Comparison of ENCODE assay signal across 16 cellular contexts in the genomic region with DNA sequence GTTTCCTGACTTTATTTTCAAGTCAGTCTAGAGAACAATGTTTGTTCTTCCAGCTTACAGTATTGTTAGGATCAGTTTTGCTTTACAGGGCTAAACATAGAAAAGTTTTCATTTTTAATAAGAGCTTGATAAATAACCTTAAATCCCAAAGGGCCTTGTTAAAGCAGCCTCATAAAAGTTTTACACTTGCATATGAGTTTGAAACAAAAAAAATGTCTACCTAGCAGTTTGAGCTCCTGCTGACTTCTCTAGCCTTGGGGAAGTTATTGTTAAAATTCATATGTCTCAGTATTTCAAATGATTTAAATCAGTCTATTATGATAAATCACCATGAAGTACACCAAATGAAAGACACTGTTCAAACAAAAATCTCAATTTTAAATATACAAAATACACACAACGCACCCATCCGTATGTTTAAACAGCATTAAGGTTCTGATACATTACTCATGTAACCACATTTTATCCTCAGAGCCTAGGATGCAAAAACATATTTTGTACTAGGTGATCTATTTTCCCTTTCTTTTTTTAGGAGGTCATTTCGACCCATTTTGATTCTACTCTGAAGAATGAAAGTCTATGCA.
DNase-seq lines count a peak whose midpoint lies in the region; ATAC-seq and TF ChIP-seq lines count a peak whose summit lies in the region.
"Had no signal": no experiment of that assay in that cellular context is flagged by ENCODE, and none has a peak within 500 bp of the region (broad histone marks: within the 10 kb centered on the region; RNA-seq: fewer than 3 reads in every experiment).

No MANE protein-coding gene starts in this region.

- peaks cover 4% of the 10 kb centered on the region for H3K9me3 Mint-ChIP-seq in osteocyte (ENCODE audit: unreplicated experiment)
- H3K9me3 Mint-ChIP-seq: CD4-positive, alpha-beta memory T cell; HFFc6 had no signal

- H3K9me3 ChIP-seq in PC-3 (ENCODE audit: low read length) (no peaks in the 10 kb centered on the region), endocrine pancreas (ENCODE audit: control insufficient read depth, low read length) (no peaks in the 10 kb centered on the region)
- no peaks in the 10 kb centered on the region for H3K9me3 ChIP-seq in effector memory CD4-positive, alpha-beta T cell (ENCODE audit: control insufficient read depth, low read length)
- H3K9me3 ChIP-seq: HAP-1 had no signal

- peak overlapping the region; percentile 56 for H3K4me2 ChIP-seq in PC-3 (ENCODE audit: low read length)

- no peaks in the 10 kb centered on the region for H3K27me3 Mint-ChIP-seq in osteocyte (ENCODE audit: unreplicated experiment)
- H3K27me3 Mint-ChIP-seq: CD4-positive, alpha-beta memory T cell had no signal

- ATAC-seq in PC-3 (peak; percentile 91), left colon (no peak)

- no peaks in the 10 kb centered on the region for H4K20me1 ChIP-seq in PC-3 (ENCODE audit: low read length)

- POLR2A ChIA-PET in PC-3 (lab: Charles Lee; ENCODE audit: unreplicated experiment), result interaction anchor here (0.6 to 0.7 kb wide), 2 partner anchors 261 to 362 kb away, joined by 3 to 10 read pairs; no protein-coding TSS in a partner anchor

- BruUV-seq in PC-3 (replicated peaks; lab: Mats Ljungman, UMichigan), result no TSS peak

- peak overlapping the region; percentile 63 for H3K27ac ChIP-seq in PC-3 (ENCODE audit: low read length)
- no peak overlapping the region for H3K27ac ChIP-seq in effector memory CD4-positive, alpha-beta T cell (ENCODE audit: insufficient read depth, low read length, poor library complexity, severe bottlenecking)

- CTCF ChIA-PET in PC-3 (lab: Charles Lee), result no interaction called here

- no peaks in the 10 kb centered on the region for H3K36me3 Mint-ChIP-seq in osteocyte (ENCODE audit: unreplicated experiment)

- H3K36me3 ChIP-seq in PC-3 (ENCODE audit: low read depth, low read length) (no peaks in the 10 kb centered on the region), endocrine pancreas (ENCODE audit: control insufficient read depth, insufficient read depth, low read length) (no peaks in the 10 kb centered on the region)
- H3K36me3 ChIP-seq in effector memory CD4-positive, alpha-beta T cell (ENCODE audit: control insufficient read depth, insufficient read depth, low read length), result no peaks in the 10 kb centered on the region
- H3K36me3 ChIP-seq: HAP-1 had no signal

- DNase-seq in NCI-H69 (lab: John Stamatoyannopoulos, UW), result peak; percentile 49
- DNase-seq in PC-3, result peak; percentile 65
- no peak for DNase-seq in osteocyte (ENCODE audit: extremely low spot score, unreplicated experiment)
- DNase-seq in effector memory CD4-positive, alpha-beta T cell, result no peak
- DNase-seq in left colon, result no peak
- DNase-seq: C1 segment of cervical spinal cord; Calu3; CD4-positive, alpha-beta memory T cell; COR-L47; DMS53; DMS79 treated with DMSO at 0.1 percent for 48 hours; GF-D8; GOT3; HFFc6 had no signal

- peak overlapping the region; percentile 72 for H3K27ac Mint-ChIP-seq in osteocyte (ENCODE audit: unreplicated experiment)
- H3K27ac Mint-ChIP-seq: CD4-positive, alpha-beta memory T cell; HFFc6 had no signal

- H3K4me3 Mint-ChIP-seq in osteocyte (ENCODE audit: unreplicated experiment), result no peak overlapping the region
- H3K4me3 Mint-ChIP-seq: CD4-positive, alpha-beta memory T cell; HFFc6 had no signal

- H2AFZ ChIP-seq in PC-3 (ENCODE audit: low read length), result no peak overlapping the region

- no peaks in the 10 kb centered on the region for H3K79me2 ChIP-seq in PC-3 (ENCODE audit: low read length)

- peaks cover 49% of the 10 kb centered on the region for H3K4me1 Mint-ChIP-seq in osteocyte (ENCODE audit: unreplicated experiment)
- H3K4me1 Mint-ChIP-seq: CD4-positive, alpha-beta memory T cell had no signal

- H3K4me3 ChIP-seq in PC-3 (ENCODE audit: low read length) (no peak overlapping the region), endocrine pancreas (ENCODE audit: control insufficient read depth, insufficient read depth, low read length) (peak overlapping the region; percentile 64)
- no peak overlapping the region for H3K4me3 ChIP-seq in effector memory CD4-positive, alpha-beta T cell (ENCODE audit: insufficient read depth, low read depth, low read length, poor library complexity, severe bottlenecking)
- H3K4me3 ChIP-seq: HAP-1 had no signal

- H3K4me1 ChIP-seq in PC-3 (ENCODE audit: insufficient read depth, low read length) (peaks cover 35% of the 10 kb centered on the region), endocrine pancreas (ENCODE audit: control insufficient read depth, insufficient read depth, low read length) (no peaks in the 10 kb centered on the region)
- H3K4me1 ChIP-seq in effector memory CD4-positive, alpha-beta T cell (ENCODE audit: control insufficient read depth, insufficient read depth, low read length, poor library complexity, severe bottlenecking), result no peaks in the 10 kb centered on the region

- no peaks in the 10 kb centered on the region for H3K9me2 ChIP-seq in PC-3 (replicated peaks; ENCODE audit: low read length)

- intact Hi-C loops in PC-3 (cut with micrococcal nuclease), result loop anchor here (2.0 to 5.0 kb wide), 3 partner anchors 30 to 116 kb away; no protein-coding TSS in a partner anchor
- intact Hi-C loops in left colon (cut with DNase I, micrococcal nuclease), result no loop called here

- TF ChIP-seq CTCF in PC-3 (conservative IDR thresholded peaks at IDR 0.05; ENCODE audit: low read depth, low read length) (no peak), osteocyte (IDR thresholded peaks at IDR 0.05) (no peak)

- H3F3A ChIP-seq in PC-3 (ENCODE audit: low read length, unreplicated experiment), result no peaks in the 10 kb centered on the region

- H3K27me3 ChIP-seq in PC-3 (ENCODE audit: low read length) (no peaks in the 10 kb centered on the region), endocrine pancreas (ENCODE audit: control insufficient read depth, insufficient read depth, low read length) (no peaks in the 10 kb centered on the region)
- H3K27me3 ChIP-seq in effector memory CD4-positive, alpha-beta T cell (replicated peaks; ENCODE audit: control insufficient read depth, insufficient read depth, low read length, poor library complexity, severe bottlenecking), result no peaks in the 10 kb centered on the region

- H3K9ac ChIP-seq in PC-3 (ENCODE audit: low read length) (0 out of 2 replicates have a peak overlapping the region, but pooled peaks have one; percentile 3), endocrine pancreas (ENCODE audit: control insufficient read depth, insufficient read depth, low read length) (no peak overlapping the region)

Comparison
In these comparisons a context has a peak if more than half of its experiments do, and no peak if none do; other contexts are left out.
1. DNase-seq: peak in NCI-H69 (single experiment) and PC-3 (single experiment); none in osteocyte (single experiment), effector memory CD4-positive, alpha-beta T cell (0 of 3) and left colon (0 of 2).